1 cellular context compared by ENCODE assay signal in the genomic region with DNA sequence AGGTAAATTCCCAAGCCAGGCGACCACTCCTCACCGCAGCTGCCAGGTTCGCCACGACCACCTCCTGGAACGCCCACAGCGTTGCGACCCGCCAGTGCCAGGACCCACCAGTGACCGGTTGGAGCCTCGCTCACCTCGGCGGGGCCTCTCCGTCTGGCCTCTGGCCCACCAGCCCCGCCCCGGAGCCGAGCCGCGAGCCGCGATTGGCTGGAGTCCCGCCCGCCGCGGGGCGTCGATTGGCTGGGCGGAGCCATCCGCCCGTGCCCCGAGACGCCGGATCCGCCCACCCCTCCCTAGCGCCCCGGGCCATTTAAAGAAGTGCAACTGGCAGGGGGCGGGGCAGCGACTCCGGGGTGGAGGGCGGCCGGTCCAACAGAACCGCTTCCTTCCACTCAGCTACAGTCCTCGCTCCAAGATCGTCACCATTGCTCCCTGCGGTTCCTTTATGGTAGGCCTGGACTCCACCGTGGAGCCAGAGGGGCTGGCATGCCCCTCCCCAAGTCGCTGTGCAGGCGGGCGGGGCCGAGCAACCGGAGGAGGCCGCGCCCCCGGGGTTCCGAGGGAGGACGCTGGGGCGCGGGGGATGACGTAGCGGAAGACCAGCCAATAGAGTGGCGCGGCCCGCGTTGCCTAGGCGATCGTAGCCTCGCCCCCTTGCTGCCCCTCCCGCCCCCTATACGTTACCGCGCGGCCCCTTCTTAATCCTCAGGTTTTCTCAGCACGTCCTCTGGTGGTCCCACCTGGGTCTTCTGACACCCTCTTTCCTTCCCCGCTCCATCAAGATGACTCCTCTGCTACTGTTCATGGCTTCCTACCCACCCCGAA.
A peak's percentile ranks its signal among the peaks of the same experiment; 100 is the strongest.
TF ChIP-seq lines count a peak whose summit lies in the region.

A gene with protein sequence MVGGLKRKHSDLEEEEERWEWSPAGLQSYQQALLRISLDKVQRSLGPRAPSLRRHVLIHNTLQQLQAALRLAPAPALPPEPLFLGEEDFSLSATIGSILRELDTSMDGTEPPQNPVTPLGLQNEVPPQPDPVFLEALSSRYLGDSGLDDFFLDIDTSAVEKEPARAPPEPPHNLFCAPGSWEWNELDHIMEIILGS (minus strand): TSS at position 155 of the 825 bp plus-strand sequence. CDS start 2,255 bp downstream, outside the sequence.

TF ChIP-seq in K562, 482 proteins besides CTCF, POLR2A, EP300 and RAD21 (continued from another document and continues in another):
- TF ChIP-seq SP1 (CRISPR knock-in tag; IDR thresholded peaks at IDR 0.05) (peak; percentile 96), ZNF239 (CRISPR knock-in tag; IDR thresholded peaks at IDR 0.05) (no peak), KDM4B (IDR thresholded peaks at IDR 0.05; ENCODE audit: borderline replicate concordance in 2 of 2, low read depth in 1 of 2) (no peak), SAFB (IDR thresholded peaks at IDR 0.05; ENCODE audit: borderline replicate concordance, low read depth, low read length) (no peak), CHD1 (IDR thresholded peaks at IDR 0.05; ENCODE audit: low read length) (no peak), ZNF551 (CRISPR knock-in tag; IDR thresholded peaks at IDR 0.05) (no peak), ZFP30 (CRISPR knock-in tag; IDR thresholded peaks at IDR 0.05; ENCODE audit: borderline replicate concordance) (no peak), ZBTB7A (IDR thresholded peaks at IDR 0.05; ENCODE audit: borderline replicate concordance, control insufficient read depth, low read depth, low read length) (peak; percentile 95), SAP30 (IDR thresholded peaks at IDR 0.05; ENCODE audit: borderline replicate concordance, insufficient read depth, low read depth, low read length, poor library complexity, severe bottlenecking) (peak; percentile 87), ARHGAP35 (IDR thresholded peaks at IDR 0.05; ENCODE audit: partially characterized antibody) (no peak), MAFF (IDR thresholded peaks at IDR 0.05; ENCODE audit: low read length) (no peak), NR4A1 (CRISPR knock-in tag; IDR thresholded peaks at IDR 0.05) (no peak), NR4A1 (tag; IDR thresholded peaks at IDR 0.05) (no peak), ASH1L (IDR thresholded peaks at IDR 0.05; ENCODE audit: borderline replicate concordance, low read depth, partially characterized antibody) (no peak), SREBF2 (CRISPR knock-in tag; IDR thresholded peaks at IDR 0.05) (no peak), NFRKB (IDR thresholded peaks at IDR 0.05; ENCODE audit: low read depth) (no peak), CSDE1 (IDR thresholded peaks at IDR 0.05) (peak in 1 of 2 experiments; percentile 82; a peak in 1 of 4 replicates), ZNF232 (CRISPR knock-in tag; IDR thresholded peaks at IDR 0.05) (0 out of 2 replicates have a peak, but pooled peaks have one; percentile 44), NR2C2 (CRISPR knock-in tag; IDR thresholded peaks at IDR 0.05) (no peak), NR2C2 (tag; IDR thresholded peaks at IDR 0.05) (peak; percentile 60; the same call in 1 of the 2 replicates), EHMT2 (IDR thresholded peaks at IDR 0.05) (0 out of 2 replicates have a peak, but pooled peaks have one; percentile 24), KAT2B (IDR thresholded peaks at IDR 0.05; ENCODE audit: low read depth, low read length) (no peak), TOE1 (IDR thresholded peaks at IDR 0.05; ENCODE audit: borderline replicate concordance) (peak; percentile 48; the same call in 1 of the 2 replicates), TOE1 (CRISPR knock-in tag; IDR thresholded peaks at IDR 0.05; ENCODE audit: borderline replicate concordance, low read depth) (no peak), RB1 (IDR thresholded peaks at IDR 0.05; ENCODE audit: low read depth) (no peak; the same call in none of the 2 replicates), PML (IDR thresholded peaks at IDR 0.05; ENCODE audit: low read length) (peak; percentile 58; the same call in 1 of the 2 replicates), ZNF24 (IDR thresholded peaks at IDR 0.05) (no peak), SMARCE1 (IDR thresholded peaks at IDR 0.05) (no peak; the same call in 1 of the 2 replicates), YY1 (IDR thresholded peaks at IDR 0.05; ENCODE audit: borderline replicate concordance in 1 of 3, control insufficient read depth in 1 of 3, extremely low read depth in 1 of 3, insufficient read depth in 3 of 3, insufficient read length in 1 of 3, insufficient replicate concordance in 2 of 3, low read depth in 1 of 3, low read length in 2 of 3) (peak in 2 of 3 experiments; percentile 36 to 57), SETDB1 (IDR thresholded peaks at IDR 0.05; ENCODE audit: low read length) (no peak), SOX6 (IDR thresholded peaks at IDR 0.05) (no peak)
- TF ChIP-seq, protein P1, sequence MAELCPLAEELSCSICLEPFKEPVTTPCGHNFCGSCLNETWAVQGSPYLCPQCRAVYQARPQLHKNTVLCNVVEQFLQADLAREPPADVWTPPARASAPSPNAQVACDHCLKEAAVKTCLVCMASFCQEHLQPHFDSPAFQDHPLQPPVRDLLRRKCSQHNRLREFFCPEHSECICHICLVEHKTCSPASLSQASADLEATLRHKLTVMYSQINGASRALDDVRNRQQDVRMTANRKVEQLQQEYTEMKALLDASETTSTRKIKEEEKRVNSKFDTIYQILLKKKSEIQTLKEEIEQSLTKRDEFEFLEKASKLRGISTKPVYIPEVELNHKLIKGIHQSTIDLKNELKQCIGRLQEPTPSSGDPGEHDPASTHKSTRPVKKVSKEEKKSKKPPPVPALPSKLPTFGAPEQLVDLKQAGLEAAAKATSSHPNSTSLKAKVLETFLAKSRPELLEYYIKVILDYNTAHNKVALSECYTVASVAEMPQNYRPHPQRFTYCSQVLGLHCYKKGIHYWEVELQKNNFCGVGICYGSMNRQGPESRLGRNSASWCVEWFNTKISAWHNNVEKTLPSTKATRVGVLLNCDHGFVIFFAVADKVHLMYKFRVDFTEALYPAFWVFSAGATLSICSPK (IDR thresholded peaks at IDR 0.05; ENCODE audit: borderline replicate concordance), result no peak
- TF ChIP-seq, protein P2, sequence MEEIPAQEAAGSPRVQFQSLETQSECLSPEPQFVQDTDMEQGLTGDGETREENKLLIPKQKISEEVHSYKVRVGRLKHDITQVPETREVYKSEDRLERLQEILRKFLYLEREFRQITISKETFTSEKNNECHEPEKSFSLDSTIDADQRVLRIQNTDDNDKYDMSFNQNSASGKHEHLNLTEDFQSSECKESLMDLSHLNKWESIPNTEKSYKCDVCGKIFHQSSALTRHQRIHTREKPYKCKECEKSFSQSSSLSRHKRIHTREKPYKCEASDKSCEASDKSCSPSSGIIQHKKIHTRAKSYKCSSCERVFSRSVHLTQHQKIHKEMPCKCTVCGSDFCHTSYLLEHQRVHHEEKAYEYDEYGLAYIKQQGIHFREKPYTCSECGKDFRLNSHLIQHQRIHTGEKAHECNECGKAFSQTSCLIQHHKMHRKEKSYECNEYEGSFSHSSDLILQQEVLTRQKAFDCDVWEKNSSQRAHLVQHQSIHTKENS (CRISPR knock-in tag; IDR thresholded peaks at IDR 0.05), result no peak
- TF ChIP-seq, protein P3, sequence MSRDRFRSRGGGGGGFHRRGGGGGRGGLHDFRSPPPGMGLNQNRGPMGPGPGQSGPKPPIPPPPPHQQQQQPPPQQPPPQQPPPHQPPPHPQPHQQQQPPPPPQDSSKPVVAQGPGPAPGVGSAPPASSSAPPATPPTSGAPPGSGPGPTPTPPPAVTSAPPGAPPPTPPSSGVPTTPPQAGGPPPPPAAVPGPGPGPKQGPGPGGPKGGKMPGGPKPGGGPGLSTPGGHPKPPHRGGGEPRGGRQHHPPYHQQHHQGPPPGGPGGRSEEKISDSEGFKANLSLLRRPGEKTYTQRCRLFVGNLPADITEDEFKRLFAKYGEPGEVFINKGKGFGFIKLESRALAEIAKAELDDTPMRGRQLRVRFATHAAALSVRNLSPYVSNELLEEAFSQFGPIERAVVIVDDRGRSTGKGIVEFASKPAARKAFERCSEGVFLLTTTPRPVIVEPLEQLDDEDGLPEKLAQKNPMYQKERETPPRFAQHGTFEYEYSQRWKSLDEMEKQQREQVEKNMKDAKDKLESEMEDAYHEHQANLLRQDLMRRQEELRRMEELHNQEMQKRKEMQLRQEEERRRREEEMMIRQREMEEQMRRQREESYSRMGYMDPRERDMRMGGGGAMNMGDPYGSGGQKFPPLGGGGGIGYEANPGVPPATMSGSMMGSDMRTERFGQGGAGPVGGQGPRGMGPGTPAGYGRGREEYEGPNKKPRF (IDR thresholded peaks at IDR 0.05; ENCODE audit: low read depth, low read length), result no peak
- TF ChIP-seq, protein P4, sequence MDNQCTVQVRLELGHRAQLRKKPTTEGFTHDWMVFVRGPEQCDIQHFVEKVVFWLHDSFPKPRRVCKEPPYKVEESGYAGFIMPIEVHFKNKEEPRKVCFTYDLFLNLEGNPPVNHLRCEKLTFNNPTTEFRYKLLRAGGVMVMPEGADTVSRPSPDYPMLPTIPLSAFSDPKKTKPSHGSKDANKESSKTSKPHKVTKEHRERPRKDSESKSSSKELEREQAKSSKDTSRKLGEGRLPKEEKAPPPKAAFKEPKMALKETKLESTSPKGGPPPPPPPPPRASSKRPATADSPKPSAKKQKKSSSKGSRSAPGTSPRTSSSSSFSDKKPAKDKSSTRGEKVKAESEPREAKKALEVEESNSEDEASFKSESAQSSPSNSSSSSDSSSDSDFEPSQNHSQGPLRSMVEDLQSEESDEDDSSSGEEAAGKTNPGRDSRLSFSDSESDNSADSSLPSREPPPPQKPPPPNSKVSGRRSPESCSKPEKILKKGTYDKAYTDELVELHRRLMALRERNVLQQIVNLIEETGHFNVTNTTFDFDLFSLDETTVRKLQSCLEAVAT (IDR thresholded peaks at IDR 0.05), result peak in 1 of 2 experiments; percentile 58; a peak in 1 of 4 replicates
- TF ChIP-seq, protein P5, sequence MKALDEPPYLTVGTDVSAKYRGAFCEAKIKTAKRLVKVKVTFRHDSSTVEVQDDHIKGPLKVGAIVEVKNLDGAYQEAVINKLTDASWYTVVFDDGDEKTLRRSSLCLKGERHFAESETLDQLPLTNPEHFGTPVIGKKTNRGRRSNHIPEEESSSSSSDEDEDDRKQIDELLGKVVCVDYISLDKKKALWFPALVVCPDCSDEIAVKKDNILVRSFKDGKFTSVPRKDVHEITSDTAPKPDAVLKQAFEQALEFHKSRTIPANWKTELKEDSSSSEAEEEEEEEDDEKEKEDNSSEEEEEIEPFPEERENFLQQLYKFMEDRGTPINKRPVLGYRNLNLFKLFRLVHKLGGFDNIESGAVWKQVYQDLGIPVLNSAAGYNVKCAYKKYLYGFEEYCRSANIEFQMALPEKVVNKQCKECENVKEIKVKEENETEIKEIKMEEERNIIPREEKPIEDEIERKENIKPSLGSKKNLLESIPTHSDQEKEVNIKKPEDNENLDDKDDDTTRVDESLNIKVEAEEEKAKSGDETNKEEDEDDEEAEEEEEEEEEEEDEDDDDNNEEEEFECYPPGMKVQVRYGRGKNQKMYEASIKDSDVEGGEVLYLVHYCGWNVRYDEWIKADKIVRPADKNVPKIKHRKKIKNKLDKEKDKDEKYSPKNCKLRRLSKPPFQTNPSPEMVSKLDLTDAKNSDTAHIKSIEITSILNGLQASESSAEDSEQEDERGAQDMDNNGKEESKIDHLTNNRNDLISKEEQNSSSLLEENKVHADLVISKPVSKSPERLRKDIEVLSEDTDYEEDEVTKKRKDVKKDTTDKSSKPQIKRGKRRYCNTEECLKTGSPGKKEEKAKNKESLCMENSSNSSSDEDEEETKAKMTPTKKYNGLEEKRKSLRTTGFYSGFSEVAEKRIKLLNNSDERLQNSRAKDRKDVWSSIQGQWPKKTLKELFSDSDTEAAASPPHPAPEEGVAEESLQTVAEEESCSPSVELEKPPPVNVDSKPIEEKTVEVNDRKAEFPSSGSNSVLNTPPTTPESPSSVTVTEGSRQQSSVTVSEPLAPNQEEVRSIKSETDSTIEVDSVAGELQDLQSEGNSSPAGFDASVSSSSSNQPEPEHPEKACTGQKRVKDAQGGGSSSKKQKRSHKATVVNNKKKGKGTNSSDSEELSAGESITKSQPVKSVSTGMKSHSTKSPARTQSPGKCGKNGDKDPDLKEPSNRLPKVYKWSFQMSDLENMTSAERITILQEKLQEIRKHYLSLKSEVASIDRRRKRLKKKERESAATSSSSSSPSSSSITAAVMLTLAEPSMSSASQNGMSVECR (CRISPR knock-in tag; IDR thresholded peaks at IDR 0.05), result peak; percentile 96
- TF ChIP-seq, protein P6, sequence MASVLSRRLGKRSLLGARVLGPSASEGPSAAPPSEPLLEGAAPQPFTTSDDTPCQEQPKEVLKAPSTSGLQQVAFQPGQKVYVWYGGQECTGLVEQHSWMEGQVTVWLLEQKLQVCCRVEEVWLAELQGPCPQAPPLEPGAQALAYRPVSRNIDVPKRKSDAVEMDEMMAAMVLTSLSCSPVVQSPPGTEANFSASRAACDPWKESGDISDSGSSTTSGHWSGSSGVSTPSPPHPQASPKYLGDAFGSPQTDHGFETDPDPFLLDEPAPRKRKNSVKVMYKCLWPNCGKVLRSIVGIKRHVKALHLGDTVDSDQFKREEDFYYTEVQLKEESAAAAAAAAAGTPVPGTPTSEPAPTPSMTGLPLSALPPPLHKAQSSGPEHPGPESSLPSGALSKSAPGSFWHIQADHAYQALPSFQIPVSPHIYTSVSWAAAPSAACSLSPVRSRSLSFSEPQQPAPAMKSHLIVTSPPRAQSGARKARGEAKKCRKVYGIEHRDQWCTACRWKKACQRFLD (CRISPR knock-in tag; IDR thresholded peaks at IDR 0.05), result 0 out of 2 replicates have a peak, but pooled peaks have one; percentile 21
- TF ChIP-seq, protein P7, sequence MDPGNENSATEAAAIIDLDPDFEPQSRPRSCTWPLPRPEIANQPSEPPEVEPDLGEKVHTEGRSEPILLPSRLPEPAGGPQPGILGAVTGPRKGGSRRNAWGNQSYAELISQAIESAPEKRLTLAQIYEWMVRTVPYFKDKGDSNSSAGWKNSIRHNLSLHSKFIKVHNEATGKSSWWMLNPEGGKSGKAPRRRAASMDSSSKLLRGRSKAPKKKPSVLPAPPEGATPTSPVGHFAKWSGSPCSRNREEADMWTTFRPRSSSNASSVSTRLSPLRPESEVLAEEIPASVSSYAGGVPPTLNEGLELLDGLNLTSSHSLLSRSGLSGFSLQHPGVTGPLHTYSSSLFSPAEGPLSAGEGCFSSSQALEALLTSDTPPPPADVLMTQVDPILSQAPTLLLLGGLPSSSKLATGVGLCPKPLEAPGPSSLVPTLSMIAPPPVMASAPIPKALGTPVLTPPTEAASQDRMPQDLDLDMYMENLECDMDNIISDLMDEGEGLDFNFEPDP (CRISPR knock-in tag; IDR thresholded peaks at IDR 0.05), result no peak
- TF ChIP-seq, protein P8, sequence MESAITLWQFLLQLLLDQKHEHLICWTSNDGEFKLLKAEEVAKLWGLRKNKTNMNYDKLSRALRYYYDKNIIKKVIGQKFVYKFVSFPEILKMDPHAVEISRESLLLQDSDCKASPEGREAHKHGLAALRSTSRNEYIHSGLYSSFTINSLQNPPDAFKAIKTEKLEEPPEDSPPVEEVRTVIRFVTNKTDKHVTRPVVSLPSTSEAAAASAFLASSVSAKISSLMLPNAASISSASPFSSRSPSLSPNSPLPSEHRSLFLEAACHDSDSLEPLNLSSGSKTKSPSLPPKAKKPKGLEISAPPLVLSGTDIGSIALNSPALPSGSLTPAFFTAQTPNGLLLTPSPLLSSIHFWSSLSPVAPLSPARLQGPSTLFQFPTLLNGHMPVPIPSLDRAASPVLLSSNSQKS (CRISPR knock-in tag; IDR thresholded peaks at IDR 0.05), result no peak
- TF ChIP-seq, protein P9, sequence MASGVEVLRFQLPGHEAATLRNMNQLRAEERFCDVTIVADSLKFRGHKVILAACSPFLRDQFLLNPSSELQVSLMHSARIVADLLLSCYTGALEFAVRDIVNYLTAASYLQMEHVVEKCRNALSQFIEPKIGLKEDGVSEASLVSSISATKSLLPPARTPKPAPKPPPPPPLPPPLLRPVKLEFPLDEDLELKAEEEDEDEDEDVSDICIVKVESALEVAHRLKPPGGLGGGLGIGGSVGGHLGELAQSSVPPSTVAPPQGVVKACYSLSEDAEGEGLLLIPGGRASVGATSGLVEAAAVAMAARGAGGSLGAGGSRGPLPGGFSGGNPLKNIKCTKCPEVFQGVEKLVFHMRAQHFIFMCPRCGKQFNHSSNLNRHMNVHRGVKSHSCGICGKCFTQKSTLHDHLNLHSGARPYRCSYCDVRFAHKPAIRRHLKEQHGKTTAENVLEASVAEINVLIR (CRISPR knock-in tag; IDR thresholded peaks at IDR 0.05), result peak; percentile 80
